In the genomic region with DNA sequence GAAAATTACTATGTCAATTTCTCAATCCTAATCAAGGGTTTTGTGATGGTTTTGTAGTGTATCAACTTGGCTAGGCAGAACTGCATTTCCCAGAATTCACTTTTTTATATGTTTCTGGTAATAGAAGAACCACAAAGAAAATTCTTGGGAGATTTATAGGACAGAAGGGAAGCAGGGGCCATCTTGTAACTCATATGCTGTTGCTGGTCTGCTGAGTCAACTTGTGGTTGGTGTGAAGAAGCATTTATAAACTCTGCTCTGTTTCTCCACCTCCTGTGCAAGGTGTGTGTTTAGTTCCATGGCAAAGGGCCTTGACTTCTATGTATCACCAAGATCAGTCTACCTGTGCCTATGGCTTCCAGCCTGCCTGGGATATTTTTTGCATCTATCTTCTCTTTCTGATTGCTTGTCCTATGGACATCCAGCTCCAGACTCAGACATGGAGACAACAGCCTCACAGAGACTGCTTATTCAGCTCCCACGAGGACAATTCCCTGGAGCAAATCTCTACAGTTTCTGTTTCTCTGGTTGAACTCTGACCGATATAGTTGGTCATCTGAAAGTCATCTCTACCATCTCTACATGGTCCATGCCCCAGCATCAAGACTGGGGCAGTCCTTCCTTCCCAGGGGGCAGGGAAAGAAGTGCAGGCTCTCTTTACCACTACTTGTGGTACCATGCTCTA, we compare ENCODE assay signal across 28 cellular contexts.
DNase-seq lines count a peak whose midpoint lies in the region; ATAC-seq and TF ChIP-seq lines count a peak whose summit lies in the region.
"Had no signal": no experiment of that assay in that cellular context is flagged by ENCODE, and none has a peak within 500 bp of the region (broad histone marks: within the 10 kb centered on the region; RNA-seq: fewer than 3 reads in every experiment).

No MANE protein-coding gene starts in this region.

- H3K4me3 Mint-ChIP-seq in activated CD4-positive, alpha-beta T cell treated with anti-CD3 and anti-CD28 coated beads for 36 hours = no peak overlapping the region
- H3K4me3 Mint-ChIP-seq: CD4-positive, alpha-beta memory T cell; central memory CD8-positive, alpha-beta T cell; mesothelial cell of epicardium; naive thymus-derived CD4-positive, alpha-beta T cell; T-helper 1 cell treated with Interleukin-12 subunit alpha and Interleukin-12 subunit beta and Interleukin-4 antibody, amounts not matched to agents 30 μg/mL and 1 μg/mL, for 36 hours had no signal

- intact Hi-C loops in sciatic nerve (cut with DNase I) = no loop called here
- intact Hi-C loops in activated CD4-positive, alpha-beta T cell treated with anti-CD3 and anti-CD28 coated beads for 36 hours (cut with DNase I, micrococcal nuclease) = no loop called here

- peak; percentile 73 for DNase-seq in EH (ENCODE audit: low read depth)
- peak; percentile 62 for DNase-seq in M059J (ENCODE audit: low read depth)
- DNase-seq in fibroblast of mammary gland (ENCODE audit: low read depth) = peak; percentile 70
- DNase-seq in sciatic nerve (ENCODE audit: low spot score) = no peak
- no peak for DNase-seq in NCI-H345 treated with DMSO at 0.1 percent for 48 hours (lab: John Stamatoyannopoulos, UW; ENCODE audit: unreplicated experiment)
- no peak for DNase-seq in activated CD4-positive, alpha-beta T cell treated with anti-CD3 and anti-CD28 coated beads for 36 hours
- DNase-seq: activated CD4-positive, alpha-beta T cell treated with anti-CD3 and anti-CD28 coated beads for 48 hours; activated naive CD4-positive, alpha-beta T cell treated with Interleukin-2 at 50 U/mL for 16 hours; activated T-cell treated with anti-CD3 and anti-CD28 coated beads, Interleukin-2, amount 50 U/mL, for 48 hours; AML-193; CD4-positive, alpha-beta memory T cell; dermis blood vessel endothelial cell; GDM1; GOT3; heart left ventricle; naive thymus-derived CD4-positive, alpha-beta T cell; NCI-H187; NCI-H526; occipital lobe; stimulated activated CD4-positive, alpha-beta T cell treated with anti-CD3 and anti-CD28 coated beads, Interleukin-4, amount 100 ng/mL, for 24 hours; stimulated activated naive CD4-positive, alpha-beta T cell; testis; uterus had no signal

- no peaks in the 10 kb centered on the region for H3K36me3 Mint-ChIP-seq in activated CD4-positive, alpha-beta T cell treated with anti-CD3 and anti-CD28 coated beads for 36 hours (ENCODE audit: low read depth)
- H3K36me3 Mint-ChIP-seq: CD4-positive, alpha-beta memory T cell; mesothelial cell of epicardium had no signal

- CTCF ChIA-PET in activated CD4-positive, alpha-beta T cell treated with anti-CD3 and anti-CD28 coated beads for 36 hours (lab: Charles Lee) = no interaction called here

- POLR2A ChIA-PET in activated CD4-positive, alpha-beta T cell treated with anti-CD3 and anti-CD28 coated beads for 36 hours (lab: Charles Lee) = no interaction called here

- H3K9ac ChIP-seq in skeletal muscle satellite cell (ENCODE audit: low read depth, low read length) = peak overlapping the region; percentile 24

- H3K4me1 Mint-ChIP-seq in activated CD4-positive, alpha-beta T cell treated with anti-CD3 and anti-CD28 coated beads for 36 hours = no peaks in the 10 kb centered on the region
- H3K4me1 Mint-ChIP-seq: CD4-positive, alpha-beta memory T cell; central memory CD8-positive, alpha-beta T cell had no signal

- H3K27me3 ChIP-seq in skeletal muscle satellite cell (ENCODE audit: control insufficient read depth, insufficient read depth, low read length) = no peaks in the 10 kb centered on the region
- H3K27me3 ChIP-seq: heart left ventricle, testis, uterus had no signal

- no peaks in the 10 kb centered on the region for H3K9me3 Mint-ChIP-seq in activated CD4-positive, alpha-beta T cell treated with anti-CD3 and anti-CD28 coated beads for 36 hours (ENCODE audit: low read depth)

- no peaks in the 10 kb centered on the region for H3K36me3 ChIP-seq in skeletal muscle satellite cell (ENCODE audit: insufficient read depth, low read length)
- H3K36me3 ChIP-seq: heart left ventricle, uterus had no signal

- H3K27ac Mint-ChIP-seq in activated CD4-positive, alpha-beta T cell treated with anti-CD3 and anti-CD28 coated beads for 36 hours = no peak overlapping the region
- H3K27ac Mint-ChIP-seq: CD4-positive, alpha-beta memory T cell; mesothelial cell of epicardium; naive thymus-derived CD4-positive, alpha-beta T cell; T-helper 1 cell treated with Interleukin-12 subunit alpha and Interleukin-12 subunit beta and Interleukin-4 antibody, amounts not matched to agents 30 μg/mL and 1 μg/mL, for 36 hours had no signal

- no peaks in the 10 kb centered on the region for H3K27me3 Mint-ChIP-seq in activated CD4-positive, alpha-beta T cell treated with anti-CD3 and anti-CD28 coated beads for 36 hours
- H3K27me3 Mint-ChIP-seq: CD4-positive, alpha-beta memory T cell; central memory CD8-positive, alpha-beta T cell; naive thymus-derived CD4-positive, alpha-beta T cell had no signal

- no peaks in the 10 kb centered on the region for H3K9me3 ChIP-seq in skeletal muscle satellite cell (replicated peaks; ENCODE audit: low read length)
- H3K9me3 ChIP-seq: testis, uterus had no signal

- H3K4me2 ChIP-seq in skeletal muscle satellite cell (ENCODE audit: low read length) = peak overlapping the region; percentile 43

- peaks cover 42% of the 10 kb centered on the region for H3K4me1 ChIP-seq in skeletal muscle satellite cell (ENCODE audit: control insufficient read depth, insufficient read depth, low read length)
- H3K4me1 ChIP-seq: heart left ventricle, testis, uterus had no signal

- H3K4me3 ChIP-seq in fibroblast of mammary gland (ENCODE audit: control insufficient read depth, low read depth, low read length) = no peak overlapping the region
- H3K4me3 ChIP-seq in skeletal muscle satellite cell (ENCODE audit: low read length) = no peak overlapping the region
- H3K4me3 ChIP-seq: heart left ventricle, testis, uterus had no signal

- no peak for TF ChIP-seq CTCF in fibroblast of mammary gland (conservative IDR thresholded peaks at IDR 0.05; ENCODE audit: control insufficient read depth, insufficient read depth, low read depth, low read length)

- no peak for ATAC-seq in sciatic nerve
- ATAC-seq in activated CD4-positive, alpha-beta T cell treated with anti-CD3 and anti-CD28 coated beads for 36 hours = no peak
- ATAC-seq: heart left ventricle; left lobe of liver; naive thymus-derived CD4-positive, alpha-beta T cell had no signal

Comparison
In these comparisons a context has a peak if more than half of its experiments do, and no peak if none do; other contexts are left out.
1. DNase-seq: peak in EH (single experiment), M059J (single experiment) and fibroblast of mammary gland (single experiment); none in sciatic nerve (single experiment), NCI-H345 treated with DMSO at 0.1 percent for 48 hours (single experiment) and activated CD4-positive, alpha-beta T cell treated with anti-CD3 and anti-CD28 coated beads for 36 hours (single experiment).